In genomic region chr2:182324665-182325064, GRCh38 we compare ENCODE assay signal across 23 cellular contexts.
DNase-seq lines count a peak whose midpoint lies in the region; ATAC-seq and TF ChIP-seq lines count a peak whose summit lies in the region.
"Had no signal": no experiment of that assay in that cellular context is flagged by ENCODE, and none has a peak within 500 bp of the region (broad histone marks: within the 10 kb centered on the region; RNA-seq: fewer than 3 reads in every experiment).

No MANE protein-coding gene starts in this region.

- in situ Hi-C loops in ACHN (cut with HindIII; ENCODE audit: low pct_ligation_motif_present, low pct_unique_long_range_greater_than_20kb, low sequenced_read_pairs) (no loop called here), IMR-90 (cut with MboI; ENCODE audit: low sequenced_read_pairs) (no loop called here)

- H2BK20ac ChIP-seq in IMR-90 (ENCODE audit: low read depth, low read length) = peak overlapping the region; percentile 88; the same call in 1 of the 2 replicates

- WGBS in IMR-90 (ENCODE audit: extremely low coverage in 2 of 2, insufficient read length in 1 of 2), 2 experiments = no CpG with 5 or more reads among the region's 4 CpGs

- 0 out of 2 replicates have a peak overlapping the region, but pooled peaks have one; percentile 43 for H2AK5ac ChIP-seq in IMR-90 (ENCODE audit: low read depth, low read length)

- no peaks in the 10 kb centered on the region for H3K4me1 Mint-ChIP-seq in naive thymus-derived CD8-positive, alpha-beta T cell
- H3K4me1 Mint-ChIP-seq: T-helper 17 cell had no signal

- H3K27ac Mint-ChIP-seq in naive thymus-derived CD8-positive, alpha-beta T cell = no peak overlapping the region
- H3K27ac Mint-ChIP-seq: stimulated activated naive CD8-positive, alpha-beta T cell treated with anti-CD3 and anti-CD28 coated beads, Interleukin-15, Interleukin-2, amounts not matched to agents 100 ng/mL and 50 ng/mL, for 24 hours; T-helper 17 cell had no signal

- H4K91ac ChIP-seq in IMR-90 (ENCODE audit: insufficient read depth, low read depth, low read length) = peak overlapping the region; percentile 62; the same call in 1 of the 2 replicates

- H3K18ac ChIP-seq in IMR-90 (ENCODE audit: low read depth, low read length) = peak overlapping the region; percentile 90; the same call in 1 of the 2 replicates

- no peaks in the 10 kb centered on the region for H3K79me1 ChIP-seq in IMR-90 (ENCODE audit: low read depth in 1 of 2, low read length in 2 of 2)

- TF ChIP-seq RAD21 in IMR-90 (IDR thresholded peaks at IDR 0.05; ENCODE audit: low read length) = no peak

- H2AFZ ChIP-seq in IMR-90 (replicated peaks; ENCODE audit: low read length, poor library complexity) = no peak overlapping the region

- peak overlapping the region; percentile 88; the same call in 1 of the 3 replicates for H2BK15ac ChIP-seq in IMR-90 (ENCODE audit: low read depth, low read length)

- no peak overlapping the region for H2BK120ac ChIP-seq in IMR-90 (ENCODE audit: low read depth, low read length)

- no peak overlapping the region for H3K56ac ChIP-seq in IMR-90 (ENCODE audit: extremely low read depth, insufficient read depth, low read length)

- no peak overlapping the region for H3K4me3 Mint-ChIP-seq in naive thymus-derived CD8-positive, alpha-beta T cell
- H3K4me3 Mint-ChIP-seq: stimulated activated naive CD8-positive, alpha-beta T cell treated with anti-CD3 and anti-CD28 coated beads, Interleukin-15, Interleukin-2, amounts not matched to agents 100 ng/mL and 50 ng/mL, for 24 hours; T-helper 17 cell had no signal

- no peaks in the 10 kb centered on the region for H3K9me1 ChIP-seq in IMR-90 (ENCODE audit: insufficient read depth, low read length)

- peak; percentile 96 for DNase-seq in ACHN
- peak; percentile 70 for DNase-seq in IMR-90
- peak; percentile 50 for DNase-seq in dermis blood vessel endothelial cell
- DNase-seq in kidney tubule cell (ENCODE audit: low spot score) = peak; percentile 96
- DNase-seq in SIG-M5 (lab: John Stamatoyannopoulos, UW) = no peak
- DNase-seq in naive thymus-derived CD8-positive, alpha-beta T cell = no peak
- no peak for DNase-seq in T1000 (lab: John Stamatoyannopoulos, UW)
- no peak for DNase-seq in activated gamma-delta T cell (lab: John Stamatoyannopoulos, UW)
- DNase-seq: activated CD4-positive, alpha-beta T cell treated with anti-CD3 and anti-CD28 coated beads for 1 hour; activated CD8-positive, alpha-beta memory T cell treated with anti-CD3 and anti-CD28 coated beads, Interleukin-2, amount 50 U/mL, for 4 hours; activated naive CD4-positive, alpha-beta T cell treated with Interleukin-2 at 50 U/mL for 16 hours; central memory CD4-positive, alpha-beta T cell; Karpas-422; mucosa of descending colon; NCI-H1417 treated with DMSO at 0.1 percent for 48 hours; NCI-H2227 treated with DMSO at 0.1 percent for 48 hours; occipital lobe; SHP77; T-helper 17 cell; uterus had no signal

- CTCF ChIA-PET in IMR-90 (lab: Yijun Ruan, JAX) = no interaction called here

- peak overlapping the region; percentile 52; the same call in 1 of the 2 replicates for H4K5ac ChIP-seq in IMR-90 (ENCODE audit: low read depth, low read length)

- dilution Hi-C loops in IMR-90 (cut with HindIII; ENCODE audit: low sequenced_read_pairs, unreplicated experiment) = no loop called here

- peaks cover 0 to 6% (median 0%) of the 10 kb centered on the region in 9 donors for H3K9me3 Mint-ChIP-seq in naive thymus-derived CD8-positive, alpha-beta T cell
- H3K9me3 Mint-ChIP-seq: stimulated activated naive CD8-positive, alpha-beta T cell treated with anti-CD3 and anti-CD28 coated beads, Interleukin-15, Interleukin-2, amounts not matched to agents 100 ng/mL and 50 ng/mL, for 24 hours had no signal

- H3K23ac ChIP-seq in IMR-90 (ENCODE audit: low read depth, low read length) = no peak overlapping the region

- no peak for TF ChIP-seq POLR2A in IMR-90 (IDR thresholded peaks at IDR 0.05; ENCODE audit: low read depth, low read length)

- H3K36me3 Mint-ChIP-seq in naive thymus-derived CD8-positive, alpha-beta T cell = no peaks in the 10 kb centered on the region

- peak overlapping the region; percentile 72; the same call in 1 of the 2 replicates for H3K14ac ChIP-seq in IMR-90 (replicated peaks; ENCODE audit: low read depth, low read length)

- no peak overlapping the region for H3K9ac ChIP-seq in IMR-90 (ENCODE audit: low read depth, low read length)

- H3K4me2 ChIP-seq in IMR-90 (ENCODE audit: low read depth, low read length) = no peak overlapping the region
- H3K4me2 ChIP-seq: smooth muscle cell had no signal

- no peak overlapping the region for H3K4ac ChIP-seq in IMR-90 (ENCODE audit: low read depth, low read length)

- no peak overlapping the region for H2AK9ac ChIP-seq in IMR-90 (replicated peaks; ENCODE audit: low read depth, low read length, poor library complexity)

- no peaks in the 10 kb centered on the region for H3K36me3 ChIP-seq in IMR-90 (ENCODE audit: control insufficient read depth, insufficient read depth, low read length)
- H3K36me3 ChIP-seq: uterus had no signal

- H3K27ac ChIP-seq in IMR-90 (ENCODE audit: insufficient read depth, low read length) = no peak overlapping the region
- H3K27ac ChIP-seq: uterus had no signal

- no peaks in the 10 kb centered on the region for H3K27me3 Mint-ChIP-seq in naive thymus-derived CD8-positive, alpha-beta T cell
- H3K27me3 Mint-ChIP-seq: stimulated activated naive CD8-positive, alpha-beta T cell treated with anti-CD3 and anti-CD28 coated beads, Interleukin-15, Interleukin-2, amounts not matched to agents 100 ng/mL and 50 ng/mL, for 24 hours; T-helper 17 cell had no signal

- H3K4me1 ChIP-seq in IMR-90 (ENCODE audit: control insufficient read depth, insufficient read depth, low read length) = peaks cover 2% of the 10 kb centered on the region; the same call in 1 of the 2 replicates
- H3K4me1 ChIP-seq: uterus had no signal

- peak; percentile 60 for ATAC-seq in IMR-90 (ENCODE audit: low read depth)
- no peak for ATAC-seq in naive thymus-derived CD8-positive, alpha-beta T cell
- ATAC-seq: HCT116, mucosa of descending colon, T-helper 17 cell had no signal

- H3K4me3 ChIP-seq in IMR-90 (ENCODE audit: insufficient read depth, low read depth, low read length) = no peak overlapping the region
- H3K4me3 ChIP-seq: mucosa of descending colon, smooth muscle cell, uterus had no signal

- H4K20me1 ChIP-seq in IMR-90 (ENCODE audit: insufficient read depth, low read length) = no peaks in the 10 kb centered on the region

- POLR2A ChIA-PET in IMR-90 (lab: Charles Lee; ENCODE audit: unreplicated experiment) = no interaction called here
- POLR2A ChIA-PET in naive thymus-derived CD8-positive, alpha-beta T cell (lab: Charles Lee) = no interaction called here

- no peaks in the 10 kb centered on the region for H3K27me3 ChIP-seq in IMR-90 (ENCODE audit: control insufficient read depth, insufficient read depth, low read length)
- H3K27me3 ChIP-seq: uterus had no signal

- peak overlapping the region; percentile 7 for H2BK5ac ChIP-seq in IMR-90 (ENCODE audit: low read depth, low read length, poor library complexity, severe bottlenecking)

- intact Hi-C loops in IMR-90 (cut with micrococcal nuclease) = no loop called here

- peak overlapping the region in 1 of 2 experiments; percentile 76; a peak in 1 of 4 replicates for H4K8ac ChIP-seq in IMR-90 (ENCODE audit: low read depth in 2 of 2, low read length in 2 of 2)

- no peaks in the 10 kb centered on the region for H3K9me3 ChIP-seq in IMR-90 (ENCODE audit: control insufficient read depth, insufficient read depth, low read length)
- H3K9me3 ChIP-seq: mucosa of descending colon, uterus had no signal

- no peak for TF ChIP-seq CTCF in IMR-90 (conservative IDR thresholded peaks at IDR 0.05; ENCODE audit: low read depth, low read length)

- BruUV-seq in IMR-90 (replicated peaks; lab: Mats Ljungman, UMichigan) = no TSS peak

TF ChIP-seq in IMR-90, 13 proteins besides CTCF, POLR2A, EP300 and RAD21:
- peak; percentile 74 for TF ChIP-seq CEBPB (IDR thresholded peaks at IDR 0.05; ENCODE audit: low read depth, low read length)
- no peak for TF ChIP-seq USF2 (IDR thresholded peaks at IDR 0.05; ENCODE audit: low read depth, low read length)
TF ChIP-seq in IMR-90: peak in this region for 1.

Comparison
In these comparisons a context has a peak if more than half of its experiments do, and no peak if none do; other contexts are left out.
1. DNase-seq: peak in ACHN (single experiment), IMR-90 (single experiment), dermis blood vessel endothelial cell (single experiment) and kidney tubule cell (single experiment); none in SIG-M5 (single experiment), naive thymus-derived CD8-positive, alpha-beta T cell (0 of 10), T1000 (single experiment) and activated gamma-delta T cell (single experiment).